Comparison of ENCODE assay signal across 11 cellular contexts in the genomic region with DNA sequence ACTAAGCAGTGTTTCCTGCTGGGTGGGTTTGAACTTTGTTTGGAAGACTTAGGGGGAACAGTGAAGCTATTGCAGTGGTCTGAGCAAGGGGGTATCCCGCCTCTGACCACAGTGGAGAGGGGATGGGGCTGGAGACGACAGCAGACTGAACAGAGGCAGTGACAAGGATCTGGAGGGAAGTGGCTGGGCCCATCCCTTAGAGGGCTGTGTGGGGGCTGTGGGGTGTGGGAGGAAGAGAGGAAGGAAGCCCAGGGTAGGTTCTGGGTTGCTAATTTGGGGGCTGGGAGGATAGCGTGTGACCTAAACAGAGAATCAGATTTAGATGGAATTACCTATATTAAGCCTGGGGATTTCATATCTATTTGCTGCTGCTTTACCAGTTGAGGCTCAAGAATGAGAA.
DNase-seq lines count a peak whose midpoint lies in the region; ATAC-seq and TF ChIP-seq lines count a peak whose summit lies in the region.
"Had no signal": no experiment of that assay in that cellular context is flagged by ENCODE, and none has a peak within 500 bp of the region (broad histone marks: within the 10 kb centered on the region; RNA-seq: fewer than 3 reads in every experiment).

No MANE protein-coding gene starts in this region.

- peaks cover 1% of the 10 kb centered on the region for H3K36me3 Mint-ChIP-seq in activated naive CD4-positive, alpha-beta T cell treated with anti-CD3 and anti-CD28 coated beads for 36 hours (ENCODE audit: low read depth)
- H3K36me3 Mint-ChIP-seq in WTC11, result no peaks in the 10 kb centered on the region
- H3K36me3 Mint-ChIP-seq in stimulated activated memory B cell treated with anti-CD40 and anti-IgM and Interleukin-4, amounts not matched to agents 10 μg/mL and 1 μg/mL and 100 μg/mL, for 72 hours, result peaks cover 21% of the 10 kb centered on the region

- CTCF ChIA-PET in activated naive CD4-positive, alpha-beta T cell treated with anti-CD3 and anti-CD28 coated beads for 36 hours (lab: Charles Lee), result interaction anchor here (1.3 to 1.5 kb wide), 3 partner anchors 13 to 110 kb away, joined by 3 to 4 read pairs (median 3); no protein-coding TSS in a partner anchor
- CTCF ChIA-PET in WTC11 (lab: Charles Lee), result interaction anchor here (1.7 kb wide), 1 partner anchor 13 kb away, joined by 7 read pairs; no protein-coding TSS in a partner anchor

- TF ChIP-seq CTCF in WTC11 (IDR thresholded peaks at IDR 0.05), result no peak

- POLR2A ChIA-PET in WTC11 (lab: Charles Lee), result no interaction called here

- no peak for DNase-seq in activated naive CD4-positive, alpha-beta T cell treated with anti-CD3 and anti-CD28 coated beads for 36 hours
- no peak for DNase-seq in activated naive CD4-positive, alpha-beta T cell (lab: John Stamatoyannopoulos, UW)
- DNase-seq in WTC11 (ENCODE audit: low spot score) (no peak), HUDEP-2 (lab: John Stamatoyannopoulos, UW; ENCODE audit: unreplicated experiment in 76 of 76) (no peak), SIG-M5 (lab: John Stamatoyannopoulos, UW) (no peak), iPS-NIHi7 (ENCODE audit: extremely low spot score) (no peak)
- DNase-seq: lower lobe of right lung; NCI-H187 treated with DMSO at 0.1 percent for 48 hours; stimulated activated CD8-positive, alpha-beta memory T cell treated with anti-CD3 and anti-CD28 coated beads, Interleukin-4, amount 100 ng/mL, for 48 hours had no signal

- peak; percentile 50 for ATAC-seq in HG02852 (IDR thresholded peaks at IDR 0.05; ENCODE audit: unreplicated experiment)
- ATAC-seq in WTC11, result no peak
- peak; percentile 66 for ATAC-seq in stimulated activated memory B cell treated with anti-CD40 and anti-IgM and Interleukin-4, amounts not matched to agents 10 μg/mL and 1 μg/mL and 100 μg/mL, for 72 hours

- peak overlapping the region; percentile 7 for H3K27ac Mint-ChIP-seq in activated naive CD4-positive, alpha-beta T cell treated with anti-CD3 and anti-CD28 coated beads for 36 hours
- H3K27ac Mint-ChIP-seq in WTC11, result peak overlapping the region; percentile 3; the same call in 1 of the 2 replicates
- H3K27ac Mint-ChIP-seq in stimulated activated memory B cell treated with anti-CD40 and anti-IgM and Interleukin-4, amounts not matched to agents 10 μg/mL and 1 μg/mL and 100 μg/mL, for 72 hours, result peak overlapping the region; percentile 64

- intact Hi-C loops in activated naive CD4-positive, alpha-beta T cell treated with anti-CD3 and anti-CD28 coated beads for 36 hours (cut with micrococcal nuclease), result no loop called here

- no peak overlapping the region for H3K4me3 Mint-ChIP-seq in activated naive CD4-positive, alpha-beta T cell treated with anti-CD3 and anti-CD28 coated beads for 36 hours
- H3K4me3 Mint-ChIP-seq in WTC11, result no peak overlapping the region
- peak overlapping the region; percentile 2 for H3K4me3 Mint-ChIP-seq in stimulated activated memory B cell treated with anti-CD40 and anti-IgM and Interleukin-4, amounts not matched to agents 10 μg/mL and 1 μg/mL and 100 μg/mL, for 72 hours

- H3K9me3 Mint-ChIP-seq in activated naive CD4-positive, alpha-beta T cell treated with anti-CD3 and anti-CD28 coated beads for 36 hours, result no peaks in the 10 kb centered on the region
- H3K9me3 Mint-ChIP-seq in WTC11, result no peaks in the 10 kb centered on the region
- H3K9me3 Mint-ChIP-seq in stimulated activated memory B cell treated with anti-CD40 and anti-IgM and Interleukin-4, amounts not matched to agents 10 μg/mL and 1 μg/mL and 100 μg/mL, for 72 hours, result no peaks in the 10 kb centered on the region

- no peaks in the 10 kb centered on the region for H3K27me3 Mint-ChIP-seq in activated naive CD4-positive, alpha-beta T cell treated with anti-CD3 and anti-CD28 coated beads for 36 hours (ENCODE audit: low read depth)
- H3K27me3 Mint-ChIP-seq in WTC11 (ENCODE audit: low read depth), result no peaks in the 10 kb centered on the region
- H3K27me3 Mint-ChIP-seq in stimulated activated memory B cell treated with anti-CD40 and anti-IgM and Interleukin-4, amounts not matched to agents 10 μg/mL and 1 μg/mL and 100 μg/mL, for 72 hours, result no peaks in the 10 kb centered on the region

- peaks cover 21% of the 10 kb centered on the region for H3K4me1 Mint-ChIP-seq in activated naive CD4-positive, alpha-beta T cell treated with anti-CD3 and anti-CD28 coated beads for 36 hours (ENCODE audit: low read depth)
- H3K4me1 Mint-ChIP-seq in WTC11, result peaks cover 10% of the 10 kb centered on the region
- peaks cover 27% of the 10 kb centered on the region for H3K4me1 Mint-ChIP-seq in stimulated activated memory B cell treated with anti-CD40 and anti-IgM and Interleukin-4, amounts not matched to agents 10 μg/mL and 1 μg/mL and 100 μg/mL, for 72 hours

TF ChIP-seq in WTC11, 78 proteins besides CTCF, POLR2A, EP300 and RAD21:
- TF ChIP-seq AR (CRISPR knock-in tag; IDR thresholded peaks at IDR 0.05) (no peak), ELF4 (CRISPR knock-in tag; IDR thresholded peaks at IDR 0.05; ENCODE audit: low read depth) (no peak), ZNF263 (CRISPR knock-in tag; IDR thresholded peaks at IDR 0.05; ENCODE audit: low read depth) (no peak), MXD4 (CRISPR knock-in tag; IDR thresholded peaks at IDR 0.05; ENCODE audit: borderline replicate concordance) (no peak), ZNF281 (CRISPR knock-in tag; IDR thresholded peaks at IDR 0.05) (no peak), ZNF138 (CRISPR knock-in tag; conservative IDR thresholded peaks at IDR 0.05) (no peak)
- TF ChIP-seq, protein P1, sequence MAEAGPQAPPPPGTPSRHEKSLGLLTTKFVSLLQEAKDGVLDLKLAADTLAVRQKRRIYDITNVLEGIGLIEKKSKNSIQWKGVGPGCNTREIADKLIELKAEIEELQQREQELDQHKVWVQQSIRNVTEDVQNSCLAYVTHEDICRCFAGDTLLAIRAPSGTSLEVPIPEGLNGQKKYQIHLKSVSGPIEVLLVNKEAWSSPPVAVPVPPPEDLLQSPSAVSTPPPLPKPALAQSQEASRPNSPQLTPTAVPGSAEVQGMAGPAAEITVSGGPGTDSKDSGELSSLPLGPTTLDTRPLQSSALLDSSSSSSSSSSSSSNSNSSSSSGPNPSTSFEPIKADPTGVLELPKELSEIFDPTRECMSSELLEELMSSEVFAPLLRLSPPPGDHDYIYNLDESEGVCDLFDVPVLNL (CRISPR knock-in tag; IDR thresholded peaks at IDR 0.05; ENCODE audit: borderline replicate concordance, low read depth), result no peak

Comparison
In these comparisons a context has a peak if more than half of its experiments do, and no peak if none do; other contexts are left out.
1. H3K27ac Mint-ChIP-seq: peak in every context shown above with its lines; median percentile 64 in stimulated activated memory B cell treated with anti-CD40 and anti-IgM and Interleukin-4, amounts not matched to agents 10 μg/mL and 1 μg/mL and 100 μg/mL, for 72 hours; 7 in activated naive CD4-positive, alpha-beta T cell treated with anti-CD3 and anti-CD28 coated beads for 36 hours; 3 in WTC11.